In genomic region chrX:19811807-19812604, GRCh38 we compare ENCODE assay signal across 9 cellular contexts.
A peak's percentile ranks its signal among the peaks of the same experiment; 100 is the strongest.
DNase-seq lines count a peak whose midpoint lies in the region; ATAC-seq and TF ChIP-seq lines count a peak whose summit lies in the region.
"Had no signal": no experiment of that assay in that cellular context is flagged by ENCODE, and none has a peak within 500 bp of the region (broad histone marks: within the 10 kb centered on the region; RNA-seq: fewer than 3 reads in every experiment).

No MANE protein-coding gene starts in this region.

- ATAC-seq in left cardiac atrium, result peak; percentile 27 to 28
- ATAC-seq in left ventricle myocardium superior, result no peak
- no peak for ATAC-seq in GM18909 (IDR thresholded peaks at IDR 0.05; ENCODE audit: poor library complexity, unreplicated experiment)
- no peak for ATAC-seq in HG03139 (IDR thresholded peaks at IDR 0.05; ENCODE audit: unreplicated experiment)

- intact Hi-C loops in left cardiac atrium (cut with DNase I), result no loop called here
- intact Hi-C loops in left ventricle myocardium superior (cut with micrococcal nuclease), result no loop called here
- intact Hi-C loops in tibial artery (cut with DNase I; ENCODE audit: low total_unique reads), result no loop called here

- no peaks in the 10 kb centered on the region for H3K27me3 ChIP-seq in tibial artery

- peaks cover 0 to 3% (median 0%) of the 10 kb centered on the region in 3 donors for H3K9me3 ChIP-seq in tibial artery

- H3K4me3 ChIP-seq in fibroblast of mammary gland (ENCODE audit: control insufficient read depth, low read depth, low read length), result no peak overlapping the region
- no peak overlapping the region for H3K4me3 ChIP-seq in tibial artery

- no peaks in the 10 kb centered on the region for H3K36me3 ChIP-seq in tibial artery

- no peak overlapping the region for H3K27ac ChIP-seq in tibial artery
- H3K27ac ChIP-seq: C4-2B had no signal

- H3K4me1 ChIP-seq in tibial artery, result no peaks in the 10 kb centered on the region

- TF ChIP-seq CTCF in fibroblast of mammary gland (conservative IDR thresholded peaks at IDR 0.05; ENCODE audit: control insufficient read depth, insufficient read depth, low read depth, low read length), result no peak
- TF ChIP-seq CTCF in tibial artery (IDR thresholded peaks at IDR 0.05), result no peak

- DNase-seq in left cardiac atrium (no peak), left ventricle myocardium superior (no peak), SIG-M5 treated with dmso at 0.1 percent for 504 hours (lab: John Stamatoyannopoulos, UW; ENCODE audit: unreplicated experiment) (peak; percentile 52), fibroblast of mammary gland (ENCODE audit: low read depth) (peak; percentile 77), NCI-H146 treated with DMSO at 0.1 percent for 48 hours (lab: John Stamatoyannopoulos, UW; ENCODE audit: unreplicated experiment) (no peak), tibial artery (no peak)

Comparison
In these comparisons a context has a peak if more than half of its experiments do, and no peak if none do; other contexts are left out.
1. ATAC-seq: peak in left cardiac atrium (2 of 2); none in left ventricle myocardium superior (single experiment), GM18909 (single experiment) and HG03139 (single experiment).
2. DNase-seq: peak in SIG-M5 treated with dmso at 0.1 percent for 504 hours (single experiment) and fibroblast of mammary gland (single experiment); none in left cardiac atrium (single experiment), left ventricle myocardium superior (single experiment), NCI-H146 treated with DMSO at 0.1 percent for 48 hours (single experiment) and tibial artery (0 of 2).